In genomic region chr1:117572546-117572945, GRCh38 we compare ENCODE assay signal across 1 cellular context.
TF ChIP-seq lines count a peak whose summit lies in the region.

No MANE protein-coding gene starts in this region.

TF ChIP-seq in SK-N-SH, 30 proteins besides CTCF, POLR2A, EP300 and RAD21 (continued from another document):
- no peak for TF ChIP-seq ZBTB33 (IDR thresholded peaks at IDR 0.05; ENCODE audit: borderline replicate concordance, low read depth)
- TF ChIP-seq CHD2 (IDR thresholded peaks at IDR 0.05; ENCODE audit: low read length, partially characterized antibody), result no peak
